In genomic region chr17:43543771-43544575, GRCh38 we compare ENCODE assay signal across 2 cellular contexts.
TF ChIP-seq lines count a peak whose summit lies in the region.

No MANE protein-coding gene starts in this region.

TF ChIP-seq in IMR-90, 13 proteins besides CTCF, POLR2A, EP300 and RAD21:
- TF ChIP-seq, protein P1, sequence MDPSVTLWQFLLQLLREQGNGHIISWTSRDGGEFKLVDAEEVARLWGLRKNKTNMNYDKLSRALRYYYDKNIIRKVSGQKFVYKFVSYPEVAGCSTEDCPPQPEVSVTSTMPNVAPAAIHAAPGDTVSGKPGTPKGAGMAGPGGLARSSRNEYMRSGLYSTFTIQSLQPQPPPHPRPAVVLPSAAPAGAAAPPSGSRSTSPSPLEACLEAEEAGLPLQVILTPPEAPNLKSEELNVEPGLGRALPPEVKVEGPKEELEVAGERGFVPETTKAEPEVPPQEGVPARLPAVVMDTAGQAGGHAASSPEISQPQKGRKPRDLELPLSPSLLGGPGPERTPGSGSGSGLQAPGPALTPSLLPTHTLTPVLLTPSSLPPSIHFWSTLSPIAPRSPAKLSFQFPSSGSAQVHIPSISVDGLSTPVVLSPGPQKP (IDR thresholded peaks at IDR 0.05; ENCODE audit: borderline replicate concordance, low read depth, low read length), result no peak
- TF ChIP-seq CEBPB (IDR thresholded peaks at IDR 0.05; ENCODE audit: low read depth, low read length) (no peak), USF2 (IDR thresholded peaks at IDR 0.05; ENCODE audit: low read depth, low read length) (no peak), RFX5 (IDR thresholded peaks at IDR 0.05; ENCODE audit: low read depth, low read length) (no peak), MAZ (IDR thresholded peaks at IDR 0.05; ENCODE audit: borderline replicate concordance, low read depth, low read length) (no peak), FOS (IDR thresholded peaks at IDR 0.05; ENCODE audit: low read depth, low read length) (no peak), MXI1 (IDR thresholded peaks at IDR 0.05; ENCODE audit: borderline replicate concordance, low read depth, low read length) (no peak)

TF ChIP-seq in GM12878, 131 proteins besides CTCF, POLR2A, EP300 and RAD21:
- TF ChIP-seq, protein P2, sequence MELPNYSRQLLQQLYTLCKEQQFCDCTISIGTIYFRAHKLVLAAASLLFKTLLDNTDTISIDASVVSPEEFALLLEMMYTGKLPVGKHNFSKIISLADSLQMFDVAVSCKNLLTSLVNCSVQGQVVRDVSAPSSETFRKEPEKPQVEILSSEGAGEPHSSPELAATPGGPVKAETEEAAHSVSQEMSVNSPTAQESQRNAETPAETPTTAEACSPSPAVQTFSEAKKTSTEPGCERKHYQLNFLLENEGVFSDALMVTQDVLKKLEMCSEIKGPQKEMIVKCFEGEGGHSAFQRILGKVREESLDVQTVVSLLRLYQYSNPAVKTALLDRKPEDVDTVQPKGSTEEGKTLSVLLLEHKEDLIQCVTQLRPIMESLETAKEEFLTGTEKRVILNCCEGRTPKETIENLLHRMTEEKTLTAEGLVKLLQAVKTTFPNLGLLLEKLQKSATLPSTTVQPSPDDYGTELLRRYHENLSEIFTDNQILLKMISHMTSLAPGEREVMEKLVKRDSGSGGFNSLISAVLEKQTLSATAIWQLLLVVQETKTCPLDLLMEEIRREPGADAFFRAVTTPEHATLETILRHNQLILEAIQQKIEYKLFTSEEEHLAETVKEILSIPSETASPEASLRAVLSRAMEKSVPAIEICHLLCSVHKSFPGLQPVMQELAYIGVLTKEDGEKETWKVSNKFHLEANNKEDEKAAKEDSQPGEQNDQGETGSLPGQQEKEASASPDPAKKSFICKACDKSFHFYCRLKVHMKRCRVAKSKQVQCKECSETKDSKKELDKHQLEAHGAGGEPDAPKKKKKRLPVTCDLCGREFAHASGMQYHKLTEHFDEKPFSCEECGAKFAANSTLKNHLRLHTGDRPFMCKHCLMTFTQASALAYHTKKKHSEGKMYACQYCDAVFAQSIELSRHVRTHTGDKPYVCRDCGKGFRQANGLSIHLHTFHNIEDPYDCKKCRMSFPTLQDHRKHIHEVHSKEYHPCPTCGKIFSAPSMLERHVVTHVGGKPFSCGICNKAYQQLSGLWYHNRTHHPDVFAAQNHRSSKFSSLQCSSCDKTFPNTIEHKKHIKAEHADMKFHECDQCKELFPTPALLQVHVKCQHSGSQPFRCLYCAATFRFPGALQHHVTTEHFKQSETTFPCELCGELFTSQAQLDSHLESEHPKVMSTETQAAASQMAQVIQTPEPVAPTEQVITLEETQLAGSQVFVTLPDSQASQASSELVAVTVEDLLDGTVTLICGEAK (IDR thresholded peaks at IDR 0.05; ENCODE audit: borderline replicate concordance), result no peak
- TF ChIP-seq ZSCAN29 (IDR thresholded peaks at IDR 0.05) (no peak), BCLAF1 (IDR thresholded peaks at IDR 0.05) (no peak), RUNX3 (IDR thresholded peaks at IDR 0.05; ENCODE audit: low read length) (no peak), GATAD2B (conservative IDR thresholded peaks at IDR 0.05; ENCODE audit: low read depth) (no peak), NKRF (conservative IDR thresholded peaks at IDR 0.05) (no peak)
- TF ChIP-seq, protein P3, sequence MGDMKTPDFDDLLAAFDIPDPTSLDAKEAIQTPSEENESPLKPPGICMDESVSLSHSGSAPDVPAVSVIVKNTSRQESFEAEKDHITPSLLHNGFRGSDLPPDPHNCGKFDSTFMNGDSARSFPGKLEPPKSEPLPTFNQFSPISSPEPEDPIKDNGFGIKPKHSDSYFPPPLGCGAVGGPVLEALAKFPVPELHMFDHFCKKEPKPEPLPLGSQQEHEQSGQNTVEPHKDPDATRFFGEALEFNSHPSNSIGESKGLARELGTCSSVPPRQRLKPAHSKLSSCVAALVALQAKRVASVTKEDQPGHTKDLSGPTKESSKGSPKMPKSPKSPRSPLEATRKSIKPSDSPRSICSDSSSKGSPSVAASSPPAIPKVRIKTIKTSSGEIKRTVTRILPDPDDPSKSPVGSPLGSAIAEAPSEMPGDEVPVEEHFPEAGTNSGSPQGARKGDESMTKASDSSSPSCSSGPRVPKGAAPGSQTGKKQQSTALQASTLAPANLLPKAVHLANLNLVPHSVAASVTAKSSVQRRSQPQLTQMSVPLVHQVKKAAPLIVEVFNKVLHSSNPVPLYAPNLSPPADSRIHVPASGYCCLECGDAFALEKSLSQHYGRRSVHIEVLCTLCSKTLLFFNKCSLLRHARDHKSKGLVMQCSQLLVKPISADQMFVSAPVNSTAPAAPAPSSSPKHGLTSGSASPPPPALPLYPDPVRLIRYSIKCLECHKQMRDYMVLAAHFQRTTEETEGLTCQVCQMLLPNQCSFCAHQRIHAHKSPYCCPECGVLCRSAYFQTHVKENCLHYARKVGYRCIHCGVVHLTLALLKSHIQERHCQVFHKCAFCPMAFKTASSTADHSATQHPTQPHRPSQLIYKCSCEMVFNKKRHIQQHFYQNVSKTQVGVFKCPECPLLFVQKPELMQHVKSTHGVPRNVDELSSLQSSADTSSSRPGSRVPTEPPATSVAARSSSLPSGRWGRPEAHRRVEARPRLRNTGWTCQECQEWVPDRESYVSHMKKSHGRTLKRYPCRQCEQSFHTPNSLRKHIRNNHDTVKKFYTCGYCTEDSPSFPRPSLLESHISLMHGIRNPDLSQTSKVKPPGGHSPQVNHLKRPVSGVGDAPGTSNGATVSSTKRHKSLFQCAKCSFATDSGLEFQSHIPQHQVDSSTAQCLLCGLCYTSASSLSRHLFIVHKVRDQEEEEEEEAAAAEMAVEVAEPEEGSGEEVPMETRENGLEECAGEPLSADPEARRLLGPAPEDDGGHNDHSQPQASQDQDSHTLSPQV (IDR thresholded peaks at IDR 0.05), result no peak
